In the genomic region with DNA sequence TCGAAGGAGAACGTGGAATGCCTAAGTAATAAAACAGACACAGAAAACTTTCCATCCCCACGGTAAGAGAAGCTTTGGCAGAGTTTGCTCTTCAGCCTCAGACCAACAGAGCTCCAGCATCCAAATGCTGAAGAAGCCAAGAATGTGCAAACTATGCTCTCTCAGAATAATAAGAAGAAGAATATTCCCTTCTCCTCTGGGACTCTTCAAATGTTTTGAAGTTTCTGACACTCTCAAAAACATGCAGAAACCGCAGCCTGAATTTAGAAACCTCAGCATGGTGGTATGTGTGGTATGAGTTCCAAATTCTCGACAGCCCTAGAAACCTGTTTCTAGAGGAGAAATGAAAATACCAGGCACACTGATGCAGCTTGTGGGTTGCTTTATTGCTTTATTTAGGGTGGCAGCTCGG, we compare ENCODE assay signal across 16 cellular contexts.
DNase-seq lines count a peak whose midpoint lies in the region; ATAC-seq, FAIRE-seq and TF ChIP-seq lines count a peak whose summit lies in the region.
"Had no signal": no experiment of that assay in that cellular context is flagged by ENCODE, and none has a peak within 500 bp of the region (broad histone marks: within the 10 kb centered on the region; RNA-seq: fewer than 3 reads in every experiment).

No MANE protein-coding gene starts in this region.

- H3K36me3 ChIP-seq in ACC112 (ENCODE audit: insufficient read depth, low read length) (no peaks in the 10 kb centered on the region), IMR-90 (ENCODE audit: control insufficient read depth, insufficient read depth, low read length) (no peaks in the 10 kb centered on the region), bronchial epithelial cell (ENCODE audit: control insufficient read depth, insufficient read depth, low read length) (no peaks in the 10 kb centered on the region)
- H3K36me3 ChIP-seq: prostate gland had no signal

- no peaks in the 10 kb centered on the region for H3K9me3 ChIP-seq in IMR-90 (ENCODE audit: control insufficient read depth, insufficient read depth, low read length)
- H3K9me3 ChIP-seq: prostate gland had no signal

- TF ChIP-seq CTCF in IMR-90 (conservative IDR thresholded peaks at IDR 0.05; ENCODE audit: low read depth, low read length) = no peak
- no peak for TF ChIP-seq CTCF in bronchial epithelial cell (IDR thresholded peaks at IDR 0.05; ENCODE audit: insufficient read depth, low read length, severe bottlenecking)
- TF ChIP-seq CTCF in type B pancreatic cell (conservative IDR thresholded peaks at IDR 0.05) = no peak

- peak overlapping the region; percentile 94 for H3K23ac ChIP-seq in IMR-90 (ENCODE audit: low read depth, low read length)

- peak overlapping the region; percentile 49 for H2AK9ac ChIP-seq in IMR-90 (replicated peaks; ENCODE audit: low read depth, low read length, poor library complexity)

- peak overlapping the region; percentile 98 for H3K4ac ChIP-seq in IMR-90 (ENCODE audit: low read depth, low read length)

- H3K9me1 ChIP-seq in IMR-90 (ENCODE audit: insufficient read depth, low read length) = peaks cover 29% of the 10 kb centered on the region

- peak overlapping the region; percentile 35 for H3K27ac ChIP-seq in ACC112 (ENCODE audit: low read depth, low read length)
- H3K27ac ChIP-seq in IMR-90 (ENCODE audit: insufficient read depth, low read length) = peak overlapping the region; percentile 52; the same call in 1 of the 2 replicates
- H3K27ac ChIP-seq: prostate gland had no signal

- peak overlapping the region; percentile 95 for H3K4me2 ChIP-seq in IMR-90 (ENCODE audit: low read depth, low read length)

- H3K56ac ChIP-seq in IMR-90 (ENCODE audit: extremely low read depth, insufficient read depth, low read length) = peak overlapping the region; percentile 90

- H3K27me3 ChIP-seq in ACC112 (ENCODE audit: insufficient read depth, low read length) = no peaks in the 10 kb centered on the region
- H3K27me3 ChIP-seq in IMR-90 (ENCODE audit: control insufficient read depth, insufficient read depth, low read length) = no peaks in the 10 kb centered on the region
- no peaks in the 10 kb centered on the region for H3K27me3 ChIP-seq in bronchial epithelial cell (ENCODE audit: control insufficient read depth, insufficient read depth, low read length)

- H3K9ac ChIP-seq in IMR-90 (ENCODE audit: low read depth, low read length) = peak overlapping the region; percentile 18; the same call in 1 of the 2 replicates

- no peak for TF ChIP-seq POLR2A in IMR-90 (IDR thresholded peaks at IDR 0.05; ENCODE audit: low read depth, low read length)

- CTCF ChIA-PET in IMR-90 (lab: Yijun Ruan, JAX) = interaction anchor here (1.9 kb wide), 1 partner anchor 11 kb away, joined by 6 read pairs; no protein-coding TSS in a partner anchor

- peak overlapping the region; percentile 96 for H4K91ac ChIP-seq in IMR-90 (ENCODE audit: insufficient read depth, low read depth, low read length)

- peak overlapping the region; percentile 96 for H2BK15ac ChIP-seq in IMR-90 (ENCODE audit: low read depth, low read length)

- BruUV-seq in IMR-90 (replicated peaks; lab: Mats Ljungman, UMichigan) = no TSS peak

- in situ Hi-C loops in IMR-90 (cut with MboI; ENCODE audit: low sequenced_read_pairs) = no loop called here

- no peaks in the 10 kb centered on the region for H3K36me3 Mint-ChIP-seq in type B pancreatic cell

- H3K4me3 ChIP-seq in ACC112 (ENCODE audit: low read depth, low read length) (peak overlapping the region; percentile 49), IMR-90 (ENCODE audit: insufficient read depth, low read depth, low read length) (no peak overlapping the region), bronchial epithelial cell (ENCODE audit: low read depth, low read length) (no peak overlapping the region)
- H3K4me3 ChIP-seq: lung, prostate gland had no signal

- ATAC-seq in IMR-90 (ENCODE audit: low read depth) (peak; percentile 89), HG02642 (IDR thresholded peaks at IDR 0.05; ENCODE audit: poor library complexity, unreplicated experiment) (no peak)

- H2AFZ ChIP-seq in ACC112 (ENCODE audit: low read length, unreplicated experiment) = peak overlapping the region; percentile 4
- H2AFZ ChIP-seq in IMR-90 (replicated peaks; ENCODE audit: low read length, poor library complexity) = peak overlapping the region; percentile 74

- peak overlapping the region; percentile 90 for H3K14ac ChIP-seq in IMR-90 (replicated peaks; ENCODE audit: low read depth, low read length)

- TF ChIP-seq RAD21 in IMR-90 (IDR thresholded peaks at IDR 0.05; ENCODE audit: low read length) = no peak; the same call in 1 of the 2 replicates

- H3K27me3 Mint-ChIP-seq in type B pancreatic cell = peaks cover 3% of the 10 kb centered on the region

- no peak overlapping the region for H3K4me3 Mint-ChIP-seq in type B pancreatic cell
- H3K4me3 Mint-ChIP-seq: dendritic cell treated with granulocyte-macrophage colony-stimulating factor and Interleukin-4, amounts not matched to agents 40 ng/mL and 50 ng/mL, for 4 days had no signal

- DNase-seq in IMR-90 (peak; percentile 87), bronchial epithelial cell (ENCODE audit: low read depth) (no peak), midbrain (lab: John Stamatoyannopoulos, UW) (peak; percentile 43), GM19240 (ENCODE audit: insufficient read length, low spot score) (no peak), pons (ENCODE audit: low spot score) (no peak), type B pancreatic cell (ENCODE audit: extremely low spot score, unreplicated experiment) (no peak)
- DNase-seq: activated CD4-positive, alpha-beta T cell treated with anti-CD3 and anti-CD28 coated beads for 48 hours; activated naive CD4-positive, alpha-beta T cell; NCI-H187; NCI-H774 had no signal

- FAIRE-seq in bronchial epithelial cell (lab: Jason Lieb, UNC) = peak; percentile 75
- FAIRE-seq: A204.1 had no signal

- peak overlapping the region; percentile 77 for H4K5ac ChIP-seq in IMR-90 (ENCODE audit: low read depth, low read length)

- peak overlapping the region in 1 of 2 experiments; percentile 82; a peak in 2 of 4 replicates for H4K8ac ChIP-seq in IMR-90 (ENCODE audit: low read depth in 2 of 2, low read length in 2 of 2)

- dilution Hi-C loops in IMR-90 (cut with HindIII; ENCODE audit: low sequenced_read_pairs, unreplicated experiment) = no loop called here

- H2AK5ac ChIP-seq in IMR-90 (ENCODE audit: low read depth, low read length) = peak overlapping the region; percentile 97

- peak overlapping the region; percentile 90; the same call in 1 of the 2 replicates for H3K18ac ChIP-seq in IMR-90 (ENCODE audit: low read depth, low read length)

- peaks cover 3% of the 10 kb centered on the region; the same call in 1 of the 2 replicates for H4K20me1 ChIP-seq in IMR-90 (ENCODE audit: insufficient read depth, low read length)

- peaks cover 13% of the 10 kb centered on the region for H3K4me1 Mint-ChIP-seq in type B pancreatic cell (ENCODE audit: unreplicated experiment)

- H3K27ac Mint-ChIP-seq in type B pancreatic cell = no peak overlapping the region
- H3K27ac Mint-ChIP-seq: dendritic cell treated with granulocyte-macrophage colony-stimulating factor and Interleukin-4, amounts not matched to agents 40 ng/mL and 50 ng/mL, for 4 days had no signal

- H2BK5ac ChIP-seq in IMR-90 (ENCODE audit: low read depth, low read length, poor library complexity, severe bottlenecking) = peak overlapping the region; percentile 93

- POLR2A ChIA-PET in IMR-90 (lab: Charles Lee; ENCODE audit: unreplicated experiment) = no interaction called here

- no peaks in the 10 kb centered on the region for H3K9me3 Mint-ChIP-seq in type B pancreatic cell
- H3K9me3 Mint-ChIP-seq: dendritic cell treated with granulocyte-macrophage colony-stimulating factor and Interleukin-4, amounts not matched to agents 40 ng/mL and 50 ng/mL, for 4 days had no signal

- WGBS in IMR-90 (ENCODE audit: extremely low coverage in 2 of 2, insufficient read length in 1 of 2), 2 experiments = no CpG with 5 or more reads among the region's 6 CpGs

- H3K79me2 ChIP-seq in ACC112 (ENCODE audit: control insufficient read depth, insufficient read depth, low read length, unreplicated experiment) = no peaks in the 10 kb centered on the region

- peaks cover 0 to 13% of the 10 kb centered on the region in 2 experiments; a peak in 1 of 4 replicates for H3K79me1 ChIP-seq in IMR-90 (ENCODE audit: low read depth in 1 of 2, low read length in 2 of 2)

- intact Hi-C loops in IMR-90 (cut with micrococcal nuclease) = loop anchor here (1.0 to 5.0 kb wide), 2 partner anchors 132 to 172 kb away; no protein-coding TSS in a partner anchor

- H2BK120ac ChIP-seq in IMR-90 (ENCODE audit: low read depth, low read length) = peak overlapping the region; percentile 97

- peaks cover 39% of the 10 kb centered on the region for H3K4me1 ChIP-seq in ACC112 (ENCODE audit: control insufficient read depth, insufficient read depth, low read length, unreplicated experiment)
- H3K4me1 ChIP-seq in IMR-90 (ENCODE audit: control insufficient read depth, insufficient read depth, low read length) = peaks cover 22% of the 10 kb centered on the region
- H3K4me1 ChIP-seq: prostate gland had no signal

- H2BK20ac ChIP-seq in IMR-90 (ENCODE audit: low read depth, low read length) = peak overlapping the region; percentile 96

TF ChIP-seq in IMR-90, 13 proteins besides CTCF, POLR2A, EP300 and RAD21:
- 0 out of 2 replicates have a peak, but pooled peaks have one; percentile 3 for TF ChIP-seq CEBPB (IDR thresholded peaks at IDR 0.05; ENCODE audit: low read depth, low read length)
- no peak for TF ChIP-seq RFX5 (IDR thresholded peaks at IDR 0.05; ENCODE audit: low read depth, low read length)
- TF ChIP-seq USF2 (IDR thresholded peaks at IDR 0.05; ENCODE audit: low read depth, low read length) = no peak
- no peak; the same call in 1 of the 2 replicates for TF ChIP-seq MAFK (IDR thresholded peaks at IDR 0.05; ENCODE audit: low read depth, low read length)

Comparison
In these comparisons a context has a peak if more than half of its experiments do, and no peak if none do; other contexts are left out.
1. DNase-seq: peak in IMR-90 (single experiment) and midbrain (single experiment); none in bronchial epithelial cell (single experiment), GM19240 (single experiment), pons (single experiment) and type B pancreatic cell (single experiment).